In the genomic region with DNA sequence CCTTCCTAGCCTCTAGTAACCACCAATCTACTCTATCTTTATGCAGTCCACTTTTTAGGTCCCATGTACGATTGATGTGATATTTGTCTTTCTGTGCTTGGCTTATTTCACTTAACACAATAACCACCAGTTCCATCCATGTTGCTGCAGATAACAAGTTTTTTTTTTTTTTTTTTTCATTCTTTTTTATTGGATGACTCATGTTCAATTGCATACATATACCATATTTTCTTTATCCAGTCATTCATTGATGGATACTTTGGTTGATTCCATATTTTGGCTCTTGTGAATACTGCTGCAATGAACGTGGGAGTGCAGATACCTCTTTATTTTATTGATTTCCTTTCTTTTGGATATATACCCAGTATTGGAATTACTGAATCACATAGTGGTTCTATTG, we compare ENCODE assay signal across 40 cellular contexts.
"Had no signal": no experiment of that assay in that cellular context is flagged by ENCODE, and none has a peak within 500 bp of the region (broad histone marks: within the 10 kb centered on the region; RNA-seq: fewer than 3 reads in every experiment).

No MANE protein-coding gene starts in this region.

- H3K27ac ChIP-seq: adrenal gland, ascending aorta, body of pancreas, brain microvascular endothelial cell, breast epithelium, cardiac muscle cell had no signal

- H3K27me3 ChIP-seq: adrenal gland, ascending aorta, body of pancreas, brain microvascular endothelial cell, breast epithelium, cardiac muscle cell had no signal

- H3K9me3 ChIP-seq: adrenal gland, body of pancreas had no signal

- H3K4me1 ChIP-seq: adrenal gland, ascending aorta, body of pancreas, breast epithelium had no signal

- H3K4me3 ChIP-seq: adrenal gland, ascending aorta, body of pancreas, breast epithelium, cardiac muscle cell had no signal

- H3K4me1 Mint-ChIP-seq: activated naive CD4-positive, alpha-beta T cell treated with anti-CD3 and anti-CD28 coated beads, Interleukin-2, amount 10 ng/mL, durations not matched to agents 7 days and 5 days; activated naive CD4-positive, alpha-beta T cell treated with anti-CD3 and anti-CD28 coated beads, Interleukin-2, amount 50 U/mL, for 24 hours; activated naive CD8-positive, alpha-beta T cell treated with anti-CD3 and anti-CD28 coated beads for 36 hours; activated naive CD8-positive, alpha-beta T cell treated with anti-CD3 and anti-CD28 coated beads, Interleukin-2, amount 10 ng/mL, durations not matched to agents 7 days and 5 days; activated naive CD8-positive, alpha-beta T cell treated with anti-CD3 and anti-CD28 coated beads, Interleukin-2, amount 50 U/mL, for 24 hours; activated T-helper 17 cell treated with anti-CD3 and anti-CD28 coated beads, Interleukin-2, amount 50 U/mL, for 72 hours; central memory CD8-positive, alpha-beta T cell had no signal

- FAIRE-seq: astrocyte, bronchial epithelial cell had no signal

- H3K27ac Mint-ChIP-seq: activated naive CD4-positive, alpha-beta T cell treated with anti-CD3 and anti-CD28 coated beads for 36 hours; activated naive CD4-positive, alpha-beta T cell treated with anti-CD3 and anti-CD28 coated beads, Interleukin-2, amount 10 ng/mL, durations not matched to agents 7 days and 5 days; activated naive CD4-positive, alpha-beta T cell treated with anti-CD3 and anti-CD28 coated beads, Interleukin-2, amount 50 U/mL, for 24 hours; activated naive CD4-positive, alpha-beta T cell treated with anti-CD3 and anti-CD28 coated beads, Interleukin-2, amount 50 U/mL, for 72 hours; activated naive CD8-positive, alpha-beta T cell; activated naive CD8-positive, alpha-beta T cell treated with anti-CD3 and anti-CD28 coated beads for 36 hours; activated naive CD8-positive, alpha-beta T cell treated with anti-CD3 and anti-CD28 coated beads, Interleukin-2, amount 10 ng/mL, durations not matched to agents 7 days and 5 days; activated naive CD8-positive, alpha-beta T cell treated with anti-CD3 and anti-CD28 coated beads, Interleukin-2, amount 50 U/mL, for 24 hours; activated T-cell treated with anti-CD3 and anti-CD28 coated beads, Interleukin-2, amount 50 U/mL, for 24 hours; activated T-cell treated with anti-CD3 and anti-CD28 coated beads, Interleukin-2, amount 50 U/mL, for 72 hours; activated T-helper 1 cell treated with anti-CD3 and anti-CD28 coated beads, Interleukin-12 subunit alpha, Interleukin-12 subunit beta, Interleukin-2, Interleukin-4 antibody, amounts not matched to agents 30 ng/mL and 10 ng/mL and 1 ng/mL, durations not matched to agents 14 hours and 24 hours and 36 hours; activated T-helper 17 cell treated with anti-CD3 and anti-CD28 coated beads, Interleukin-2, amount 50 U/mL, for 72 hours; activated T-helper 2 cell treated with anti-CD3 and anti-CD28 coated beads, Interferon-gamma antibody, Interleukin-2, Interleukin-4, amounts not matched to agents 10 μg/mL and 5 μg/mL and 100 μg/mL, durations not matched to agents 14 hours and 24 hours and 36 hours; brain had no signal

- H3K36me3 ChIP-seq: adrenal gland, ascending aorta, brain microvascular endothelial cell, breast epithelium, cardiac muscle cell had no signal

- H3K36me3 Mint-ChIP-seq: activated naive CD4-positive, alpha-beta T cell treated with anti-CD3 and anti-CD28 coated beads, Interleukin-2, amount 10 ng/mL, durations not matched to agents 7 days and 5 days; activated naive CD4-positive, alpha-beta T cell treated with anti-CD3 and anti-CD28 coated beads, Interleukin-2, amount 50 U/mL, for 24 hours; activated naive CD8-positive, alpha-beta T cell; activated naive CD8-positive, alpha-beta T cell treated with anti-CD3 and anti-CD28 coated beads for 36 hours; activated naive CD8-positive, alpha-beta T cell treated with anti-CD3 and anti-CD28 coated beads, Interleukin-2, amount 10 ng/mL, durations not matched to agents 7 days and 5 days had no signal

- H3K27me3 Mint-ChIP-seq: activated naive CD4-positive, alpha-beta T cell treated with anti-CD3 and anti-CD28 coated beads, Interleukin-2, amount 10 ng/mL, durations not matched to agents 7 days and 5 days; activated naive CD4-positive, alpha-beta T cell treated with anti-CD3 and anti-CD28 coated beads, Interleukin-2, amount 50 U/mL, for 24 hours; activated naive CD8-positive, alpha-beta T cell; activated naive CD8-positive, alpha-beta T cell treated with anti-CD3 and anti-CD28 coated beads for 36 hours; activated naive CD8-positive, alpha-beta T cell treated with anti-CD3 and anti-CD28 coated beads, Interleukin-2, amount 10 ng/mL, durations not matched to agents 7 days and 5 days; activated naive CD8-positive, alpha-beta T cell treated with anti-CD3 and anti-CD28 coated beads, Interleukin-2, amount 50 U/mL, for 24 hours; activated T-cell treated with anti-CD3 and anti-CD28 coated beads, Interleukin-2, amount 50 U/mL, for 24 hours; activated T-helper 17 cell treated with anti-CD3 and anti-CD28 coated beads, Interleukin-2, amount 50 U/mL, for 72 hours; brain; central memory CD8-positive, alpha-beta T cell had no signal

- H3K4me3 Mint-ChIP-seq: activated naive CD4-positive, alpha-beta T cell treated with anti-CD3 and anti-CD28 coated beads for 36 hours; activated naive CD4-positive, alpha-beta T cell treated with anti-CD3 and anti-CD28 coated beads, Interleukin-2, amount 10 ng/mL, durations not matched to agents 7 days and 5 days; activated naive CD4-positive, alpha-beta T cell treated with anti-CD3 and anti-CD28 coated beads, Interleukin-2, amount 50 U/mL, for 24 hours; activated naive CD8-positive, alpha-beta T cell; activated naive CD8-positive, alpha-beta T cell treated with anti-CD3 and anti-CD28 coated beads for 36 hours; activated naive CD8-positive, alpha-beta T cell treated with anti-CD3 and anti-CD28 coated beads, Interleukin-2, amount 10 ng/mL, durations not matched to agents 7 days and 5 days; activated naive CD8-positive, alpha-beta T cell treated with anti-CD3 and anti-CD28 coated beads, Interleukin-2, amount 50 U/mL, for 24 hours; activated T-cell treated with anti-CD3 and anti-CD28 coated beads, Interleukin-2, amount 50 U/mL, for 24 hours; activated T-cell treated with anti-CD3 and anti-CD28 coated beads, Interleukin-2, amount 50 U/mL, for 4 hours; activated T-cell treated with anti-CD3 and anti-CD28 coated beads, Interleukin-2, amount 50 U/mL, for 72 hours; activated T-helper 1 cell treated with anti-CD3 and anti-CD28 coated beads, Interleukin-12 subunit alpha, Interleukin-12 subunit beta, Interleukin-2, Interleukin-4 antibody, amounts not matched to agents 30 ng/mL and 10 ng/mL and 1 ng/mL, durations not matched to agents 14 hours and 24 hours and 36 hours; activated T-helper 17 cell treated with anti-CD3 and anti-CD28 coated beads, Interleukin-2, amount 50 U/mL, for 72 hours; brain; central memory CD8-positive, alpha-beta T cell had no signal

- H3K9me3 Mint-ChIP-seq: activated naive CD4-positive, alpha-beta T cell treated with anti-CD3 and anti-CD28 coated beads, Interleukin-2, amount 50 U/mL, for 24 hours had no signal

- ATAC-seq: activated naive CD4-positive, alpha-beta T cell treated with anti-CD3 and anti-CD28 coated beads, Interleukin-2, amount 50 U/mL, for 72 hours; activated naive CD8-positive, alpha-beta T cell treated with anti-CD3 and anti-CD28 coated beads, Interleukin-2, amount 50 U/mL, for 24 hours; activated T-cell treated with anti-CD3 and anti-CD28 coated beads, Interleukin-2, amount 50 U/mL, for 4 hours; activated T-cell treated with anti-CD3 and anti-CD28 coated beads, Interleukin-2, amount 50 U/mL, for 72 hours; activated T-helper 17 cell treated with anti-CD3 and anti-CD28 coated beads, Interleukin-2, amount 50 U/mL, for 72 hours; body of pancreas had no signal

- DNase-seq: activated effector memory CD4-positive, alpha-beta T cell treated with anti-CD3 and anti-CD28 coated beads, Interleukin-2, amount 50 U/mL, for 16 hours; activated effector memory CD4-positive, alpha-beta T cell treated with Interleukin-2 at 50 U/mL for 16 hours; activated gamma-delta T cell; activated gamma-delta T cell treated with Interleukin-2 at 50 U/mL for 16 hours; activated naive CD4-positive, alpha-beta T cell; activated naive CD4-positive, alpha-beta T cell treated with anti-CD3 and anti-CD28 coated beads for 36 hours; activated naive CD4-positive, alpha-beta T cell treated with anti-CD3 and anti-CD28 coated beads, Interleukin-2, amount 10 ng/mL, durations not matched to agents 7 days and 5 days; activated naive CD4-positive, alpha-beta T cell treated with anti-CD3 and anti-CD28 coated beads, Interleukin-2, amount 50 U/mL, for 16 hours; activated naive CD4-positive, alpha-beta T cell treated with Interleukin-2 at 50 U/mL for 16 hours; activated naive CD8-positive, alpha-beta T cell treated with anti-CD3 and anti-CD28 coated beads for 36 hours; activated naive CD8-positive, alpha-beta T cell treated with anti-CD3 and anti-CD28 coated beads, Interleukin-2, amount 10 ng/mL, durations not matched to agents 7 days and 5 days; activated naive CD8-positive, alpha-beta T cell treated with anti-CD3 and anti-CD28 coated beads, Interleukin-2, amount 50 U/mL, for 24 hours; activated T-cell treated with anti-CD3 and anti-CD28 coated beads, Interleukin-2, amount 50 U/mL, for 1 hour; activated T-cell treated with anti-CD3 and anti-CD28 coated beads, Interleukin-2, amount 50 U/mL, for 24 hours; activated T-cell treated with anti-CD3 and anti-CD28 coated beads, Interleukin-2, amount 50 U/mL, for 4 hours; activated T-cell treated with anti-CD3 and anti-CD28 coated beads, Interleukin-2, amount 50 U/mL, for 48 hours; activated T-cell treated with anti-CD3 and anti-CD28 coated beads, Interleukin-2, amount 50 U/mL, for 72 hours; adrenal gland; amniotic stem cell; amygdala; anterior cingulate cortex; aorta; body of pancreas; brain microvascular endothelial cell; caudate nucleus; central memory CD4-positive, alpha-beta T cell; cerebellar nuclear complex had no signal
